8 cellular contexts compared by ENCODE assay signal in genomic region chr14:24270537-24271133, GRCh38. TPM values are rescaled to one million over a fixed set of nuclear protein-coding genes. Genes with fewer than 3 reads are reported as not detected.
A peak's percentile ranks its signal among the peaks of the same experiment; 100 is the strongest.
DNase-seq lines count a peak whose midpoint lies in the region; ATAC-seq and TF ChIP-seq lines count a peak whose summit lies in the region.

No MANE protein-coding gene starts in this region.

- ATAC-seq in right lobe of liver (peak in 2 of 4 donors; percentile 5 to 6), upper lobe of left lung (ENCODE audit: low FRiP score in 2 of 2) (no peak), HG03439 (IDR thresholded peaks at IDR 0.05; ENCODE audit: unreplicated experiment) (no peak)

- H3K4me1 ChIP-seq in ascending aorta (peaks cover 0 to 8% of the 10 kb centered on the region in 2 donors), right lobe of liver (peaks cover 0 to 13% (median 1%) of the 10 kb centered on the region in 4 donors), upper lobe of left lung (peaks cover 13 to 40% (median 38%) of the 10 kb centered on the region in 4 donors)

- H3K9me3 Mint-ChIP-seq in HFFc6 = no peaks in the 10 kb centered on the region

- DNase-seq in AG04449 (ENCODE audit: low read depth, low spot score) (no peak), HFFc6 (no peak), ascending aorta (ENCODE audit: low spot score in 2 of 2) (no peak), right lobe of liver (peak in 1 of 3 donors; percentile 49), upper lobe of left lung (no peak), erythroblast (lab: John Stamatoyannopoulos, UW) (no peak), hepatic stellate cell (ENCODE audit: low spot score) (no peak)

- POLR2A ChIA-PET in AG04449 (lab: Yijun Ruan, JAX) = interaction anchor here (0.9 to 2.2 kb wide), 10 partner anchors 9 to 82 kb away, joined by 3 to 27 read pairs (median 4); partner anchors contain the start of genes CHMP4A, CIDEB, DHRS1 and IPO4

- no peaks in the 10 kb centered on the region for H3K9me3 ChIP-seq in ascending aorta
- H3K9me3 ChIP-seq in right lobe of liver = no peaks in the 10 kb centered on the region
- H3K9me3 ChIP-seq in upper lobe of left lung = no peaks in the 10 kb centered on the region

- H3K4me1 Mint-ChIP-seq in HFFc6 (ENCODE audit: low read depth) = peaks cover 34% of the 10 kb centered on the region

- TF ChIP-seq CTCF in AG04449 (IDR thresholded peaks at IDR 0.05; ENCODE audit: insufficient read depth, low read length, missing control alignments) (no peak), HFFc6 (IDR thresholded peaks at IDR 0.05) (no peak), ascending aorta (IDR thresholded peaks at IDR 0.05) (no peak), right lobe of liver (IDR thresholded peaks at IDR 0.05) (no peak), upper lobe of left lung (IDR thresholded peaks at IDR 0.05) (no peak)

- CTCF ChIA-PET in AG04449 (lab: Yijun Ruan, JAX) = interaction anchor here (0.6 to 6.1 kb wide), 15 partner anchors 11 to 157 kb away, joined by 3 to 57 read pairs (median 6); partner anchors contain the start of genes CHMP4A, CIDEB, DHRS1 and MDP1

- H3K36me3 ChIP-seq in ascending aorta (peaks cover 4 to 26% of the 10 kb centered on the region in 2 donors), right lobe of liver (peaks cover 0 to 24% (median 5%) of the 10 kb centered on the region in 4 donors), upper lobe of left lung (peaks cover 7 to 43% (median 34%) of the 10 kb centered on the region in 4 donors)

- peak overlapping the region; percentile 90 for H3K4me3 Mint-ChIP-seq in HFFc6

- peaks cover 5% of the 10 kb centered on the region for H3K27me3 Mint-ChIP-seq in HFFc6 (ENCODE audit: insufficient read depth)

- peak overlapping the region; percentile 92 to 96 for H3K27ac ChIP-seq in ascending aorta
- peak overlapping the region in 2 of 3 donors; percentile 89 to 97 for H3K27ac ChIP-seq in right lobe of liver
- peak overlapping the region; percentile 96 to 99 (median 97) for H3K27ac ChIP-seq in upper lobe of left lung

- H3K4me3 ChIP-seq in AG04449 (ENCODE audit: low read depth, low read length) (peak overlapping the region; percentile 98), ascending aorta (peak overlapping the region; percentile 74 to 91), right lobe of liver (peak overlapping the region; percentile 81 to 87 (median 86)), upper lobe of left lung (peak overlapping the region; percentile 82 to 96 (median 86))

- intact Hi-C loops in ascending aorta (cut with DNase I) (loop anchor here (1.0 to 5.0 kb wide), 3 partner anchors 28 to 38 kb away; partner anchors contain the start of genes DHRS1, GMPR2, NEDD8 and NOP9), right lobe of liver (cut with DNase I) (no loop called here)

- peak overlapping the region; percentile 95 for H3K27ac Mint-ChIP-seq in HFFc6

- H3K36me3 Mint-ChIP-seq in HFFc6 (ENCODE audit: low read depth) = 0 out of 2 replicates have a peak, but pooled peaks cover 4% of the 10 kb centered on the region

- TF ChIP-seq EP300 in upper lobe of left lung (IDR thresholded peaks at IDR 0.05) = no peak

- H3K27me3 ChIP-seq in ascending aorta (no peaks in the 10 kb centered on the region), right lobe of liver (no peaks in the 10 kb centered on the region), upper lobe of left lung (no peaks in the 10 kb centered on the region)

- TF ChIP-seq POLR2A in right lobe of liver (IDR thresholded peaks at IDR 0.05) (no peak), upper lobe of left lung (IDR thresholded peaks at IDR 0.05) (no peak), erythroblast (IDR thresholded peaks at IDR 0.05; ENCODE audit: low read length) (no peak)

- 0% methylated on average over 2 of the region's 13 CpGs for WGBS in right lobe of liver (ENCODE audit: insufficient coverage, low coverage, low lambda C conversion rate, missing lambda C conversion rate)
- 18 to 59% methylated on average over 5 to 12 of the region's 13 CpGs for WGBS in upper lobe of left lung, 2 donors

RNA-seq across cellular contexts. Expression of gene RABGGTA, which starts 0.8 kb away (rescaled TPM):
- 10 to 100 TPM; 25.4 to 31.4 (median 27.3) TPM for total RNA-seq in HFFc6 (2021; fragmentation: NEBNext Ultra II Directional; extraction: Animal tissue kit (Norgen Biotek cat#: 25700))
- 54.9 TPM for total RNA-seq in ascending aorta
- 10 to 100 TPM; 11.5 to 28.3 (median 15.2) TPM for total RNA-seq in right lobe of liver
- 100 to 1,000 TPM in 1 of 6 donors, 10 to 100 TPM in 5; 22.7 to 125 (median 58.9) TPM for total RNA-seq in upper lobe of left lung

RNA-seq across cellular contexts. Expression of gene TGM1, which starts 7.7 kb away (rescaled TPM):
- total RNA-seq in HFFc6 (2021; fragmentation: NEBNext Ultra II Directional; extraction: Animal tissue kit (Norgen Biotek cat#: 25700)) = 1 to 10 TPM in 5 of 6 experiments, under 1 TPM in 1; 0.97 to 2.9 (median 1.3) TPM
- total RNA-seq in ascending aorta (1.7 TPM), right lobe of liver (1 to 10 TPM in 2 of 6 experiments, under 1 TPM in 4; 0.37 to 1.9 (median 0.77) TPM), upper lobe of left lung (10 to 100 TPM in 4 of 6 donors, 1 to 10 TPM in 2; 9.1 to 29.2 (median 11.1) TPM)

RNA-seq across cellular contexts. Expression of gene TINF2, which starts 28.2 kb away (rescaled TPM):
- total RNA-seq in HFFc6 (2021; fragmentation: NEBNext Ultra II Directional; extraction: Animal tissue kit (Norgen Biotek cat#: 25700)) = 10 to 100 TPM; 54.2 to 73.4 (median 67.5) TPM
- total RNA-seq in ascending aorta (70.0 TPM), right lobe of liver (10 to 100 TPM; 13.4 to 28.1 (median 24.1) TPM), upper lobe of left lung (100 to 1,000 TPM in 1 of 6 donors, 10 to 100 TPM in 5; 46.1 to 109 (median 86.4) TPM)

RNA-seq across cellular contexts. Expression of gene DHRS1, which starts 28.9 kb away (rescaled TPM):
- total RNA-seq in HFFc6 (2021; fragmentation: NEBNext Ultra II Directional; extraction: Animal tissue kit (Norgen Biotek cat#: 25700)) = 10 to 100 TPM; 32.9 to 42.2 (median 39.1) TPM
- 100 TPM for total RNA-seq in ascending aorta
- 10 to 100 TPM; 49.1 to 89.3 (median 60.1) TPM for total RNA-seq in right lobe of liver
- total RNA-seq in upper lobe of left lung = 10 to 100 TPM; 23.0 to 60.3 (median 32.8) TPM

RNA-seq across cellular contexts. Expression of gene NOP9, which starts 29.0 kb away (rescaled TPM):
- total RNA-seq in HFFc6 (2021; fragmentation: NEBNext Ultra II Directional; extraction: Animal tissue kit (Norgen Biotek cat#: 25700)) = 10 to 100 TPM; 25.4 to 31.1 (median 28.1) TPM
- total RNA-seq in ascending aorta (33.5 TPM), right lobe of liver (10 to 100 TPM in 4 of 6 experiments, 1 to 10 TPM in 2; 8.2 to 15.3 (median 11.4) TPM), upper lobe of left lung (10 to 100 TPM; 13.3 to 31.4 (median 22.6) TPM)
